In the genomic region with DNA sequence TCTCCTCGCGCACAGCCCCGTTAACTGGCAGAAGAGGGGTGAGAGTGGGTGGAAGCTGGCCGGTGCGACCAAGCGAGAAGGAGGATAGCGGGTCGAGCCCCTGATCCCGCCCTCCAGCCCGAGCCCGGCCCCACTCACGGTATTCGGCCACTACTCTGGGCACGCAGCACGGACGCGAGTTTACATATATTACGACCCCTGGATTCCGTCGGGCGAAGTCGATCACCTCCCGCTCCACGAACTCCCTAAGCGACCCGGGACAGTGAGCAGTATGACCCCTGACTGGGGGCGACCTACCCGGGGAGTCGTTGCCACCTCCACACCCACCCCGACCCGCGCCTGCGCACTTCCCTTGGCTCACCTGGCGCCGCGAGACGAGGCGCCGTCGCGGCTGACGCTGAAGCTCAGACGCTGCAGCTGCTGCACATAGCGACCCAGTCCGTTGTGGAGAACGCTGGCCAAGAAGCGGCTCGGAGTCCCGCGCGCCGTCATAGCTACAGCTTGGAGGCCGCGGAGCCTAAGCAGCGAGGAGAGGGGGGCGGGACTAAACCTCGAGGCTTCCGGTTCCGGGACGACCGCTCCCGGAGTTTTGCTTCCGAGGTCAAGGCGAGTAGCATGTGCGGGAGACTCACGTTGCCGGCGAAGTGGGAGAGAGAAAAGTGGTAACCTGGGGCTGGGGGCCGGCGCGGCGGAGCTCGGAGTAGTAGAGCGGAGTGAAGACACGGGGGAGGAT, we compare ENCODE assay signal across 1 cellular context.
A peak's percentile ranks its signal among the peaks of the same experiment; 100 is the strongest.
TF ChIP-seq lines count a peak whose summit lies in the region.

A gene (minus strand): TSS at position 546 of the 733 bp plus-strand sequence. CDS start 54 bp downstream, at position 492.
A gene (plus strand): TSS at position 592 of the 733 bp plus-strand sequence. CDS start 668 bp downstream, outside the sequence.

TF ChIP-seq in GM12878, 131 proteins besides CTCF, POLR2A, EP300 and RAD21 (continued from another document and continues in another):
- TF ChIP-seq, protein P1, sequence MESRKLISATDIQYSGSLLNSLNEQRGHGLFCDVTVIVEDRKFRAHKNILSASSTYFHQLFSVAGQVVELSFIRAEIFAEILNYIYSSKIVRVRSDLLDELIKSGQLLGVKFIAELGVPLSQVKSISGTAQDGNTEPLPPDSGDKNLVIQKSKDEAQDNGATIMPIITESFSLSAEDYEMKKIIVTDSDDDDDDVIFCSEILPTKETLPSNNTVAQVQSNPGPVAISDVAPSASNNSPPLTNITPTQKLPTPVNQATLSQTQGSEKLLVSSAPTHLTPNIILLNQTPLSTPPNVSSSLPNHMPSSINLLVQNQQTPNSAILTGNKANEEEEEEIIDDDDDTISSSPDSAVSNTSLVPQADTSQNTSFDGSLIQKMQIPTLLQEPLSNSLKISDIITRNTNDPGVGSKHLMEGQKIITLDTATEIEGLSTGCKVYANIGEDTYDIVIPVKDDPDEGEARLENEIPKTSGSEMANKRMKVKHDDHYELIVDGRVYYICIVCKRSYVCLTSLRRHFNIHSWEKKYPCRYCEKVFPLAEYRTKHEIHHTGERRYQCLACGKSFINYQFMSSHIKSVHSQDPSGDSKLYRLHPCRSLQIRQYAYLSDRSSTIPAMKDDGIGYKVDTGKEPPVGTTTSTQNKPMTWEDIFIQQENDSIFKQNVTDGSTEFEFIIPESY (IDR thresholded peaks at IDR 0.05) = no peak
- TF ChIP-seq, protein P2, sequence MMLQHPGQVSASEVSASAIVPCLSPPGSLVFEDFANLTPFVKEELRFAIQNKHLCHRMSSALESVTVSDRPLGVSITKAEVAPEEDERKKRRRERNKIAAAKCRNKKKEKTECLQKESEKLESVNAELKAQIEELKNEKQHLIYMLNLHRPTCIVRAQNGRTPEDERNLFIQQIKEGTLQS (IDR thresholded peaks at IDR 0.05; ENCODE audit: borderline replicate concordance, extremely low read depth, low read depth, low read length) = no peak
- TF ChIP-seq SP1 (IDR thresholded peaks at IDR 0.05; ENCODE audit: low read depth, low read length) = no peak
- peak; percentile 17 for TF ChIP-seq RELA (IDR thresholded peaks at IDR 0.05; ENCODE audit: borderline replicate concordance, partially characterized antibody)
- TF ChIP-seq CBX5 (IDR thresholded peaks at IDR 0.05; ENCODE audit: low read depth) = no peak
- TF ChIP-seq IKZF2 (IDR thresholded peaks at IDR 0.05) = no peak
- TF ChIP-seq BCL11A (IDR thresholded peaks at IDR 0.05; ENCODE audit: low read depth, low read length) = no peak
- peak; percentile 77 for TF ChIP-seq CHD2 (IDR thresholded peaks at IDR 0.05; ENCODE audit: borderline replicate concordance, low read depth, low read length)
- TF ChIP-seq, protein P3, sequence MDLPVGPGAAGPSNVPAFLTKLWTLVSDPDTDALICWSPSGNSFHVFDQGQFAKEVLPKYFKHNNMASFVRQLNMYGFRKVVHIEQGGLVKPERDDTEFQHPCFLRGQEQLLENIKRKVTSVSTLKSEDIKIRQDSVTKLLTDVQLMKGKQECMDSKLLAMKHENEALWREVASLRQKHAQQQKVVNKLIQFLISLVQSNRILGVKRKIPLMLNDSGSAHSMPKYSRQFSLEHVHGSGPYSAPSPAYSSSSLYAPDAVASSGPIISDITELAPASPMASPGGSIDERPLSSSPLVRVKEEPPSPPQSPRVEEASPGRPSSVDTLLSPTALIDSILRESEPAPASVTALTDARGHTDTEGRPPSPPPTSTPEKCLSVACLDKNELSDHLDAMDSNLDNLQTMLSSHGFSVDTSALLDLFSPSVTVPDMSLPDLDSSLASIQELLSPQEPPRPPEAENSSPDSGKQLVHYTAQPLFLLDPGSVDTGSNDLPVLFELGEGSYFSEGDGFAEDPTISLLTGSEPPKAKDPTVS (IDR thresholded peaks at IDR 0.05; ENCODE audit: low read depth, low read length) = no peak
- TF ChIP-seq HDAC2 (IDR thresholded peaks at IDR 0.05) = 0 out of 2 replicates have a peak, but pooled peaks have one; percentile 36
- no peak; the same call in 1 of the 2 replicates for TF ChIP-seq PML (IDR thresholded peaks at IDR 0.05; ENCODE audit: low read length)
- peak; percentile 65 for TF ChIP-seq KLF5 (IDR thresholded peaks at IDR 0.05; ENCODE audit: partially characterized antibody)
- TF ChIP-seq, protein P4, sequence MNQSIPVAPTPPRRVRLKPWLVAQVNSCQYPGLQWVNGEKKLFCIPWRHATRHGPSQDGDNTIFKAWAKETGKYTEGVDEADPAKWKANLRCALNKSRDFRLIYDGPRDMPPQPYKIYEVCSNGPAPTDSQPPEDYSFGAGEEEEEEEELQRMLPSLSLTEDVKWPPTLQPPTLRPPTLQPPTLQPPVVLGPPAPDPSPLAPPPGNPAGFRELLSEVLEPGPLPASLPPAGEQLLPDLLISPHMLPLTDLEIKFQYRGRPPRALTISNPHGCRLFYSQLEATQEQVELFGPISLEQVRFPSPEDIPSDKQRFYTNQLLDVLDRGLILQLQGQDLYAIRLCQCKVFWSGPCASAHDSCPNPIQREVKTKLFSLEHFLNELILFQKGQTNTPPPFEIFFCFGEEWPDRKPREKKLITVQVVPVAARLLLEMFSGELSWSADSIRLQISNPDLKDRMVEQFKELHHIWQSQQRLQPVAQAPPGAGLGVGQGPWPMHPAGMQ (IDR thresholded peaks at IDR 0.05; ENCODE audit: borderline replicate concordance) = no peak
- TF ChIP-seq IKZF1 (conservative IDR thresholded peaks at IDR 0.05) = peak; percentile 75
- peak; percentile 29; the same call in 1 of the 2 replicates for TF ChIP-seq GATAD2B (conservative IDR thresholded peaks at IDR 0.05; ENCODE audit: low read depth)
- peak; percentile 83; the same call in 1 of the 2 replicates for TF ChIP-seq ASH2L (IDR thresholded peaks at IDR 0.05; ENCODE audit: borderline replicate concordance, low read depth)
- 0 out of 2 replicates have a peak, but pooled peaks have one; percentile 50 for TF ChIP-seq SREBF1 (IDR thresholded peaks at IDR 0.05; ENCODE audit: low read length)
- TF ChIP-seq CBFB (IDR thresholded peaks at IDR 0.05; ENCODE audit: low read depth) = peak; percentile 55; the same call in 1 of the 2 replicates
- TF ChIP-seq, protein P5, sequence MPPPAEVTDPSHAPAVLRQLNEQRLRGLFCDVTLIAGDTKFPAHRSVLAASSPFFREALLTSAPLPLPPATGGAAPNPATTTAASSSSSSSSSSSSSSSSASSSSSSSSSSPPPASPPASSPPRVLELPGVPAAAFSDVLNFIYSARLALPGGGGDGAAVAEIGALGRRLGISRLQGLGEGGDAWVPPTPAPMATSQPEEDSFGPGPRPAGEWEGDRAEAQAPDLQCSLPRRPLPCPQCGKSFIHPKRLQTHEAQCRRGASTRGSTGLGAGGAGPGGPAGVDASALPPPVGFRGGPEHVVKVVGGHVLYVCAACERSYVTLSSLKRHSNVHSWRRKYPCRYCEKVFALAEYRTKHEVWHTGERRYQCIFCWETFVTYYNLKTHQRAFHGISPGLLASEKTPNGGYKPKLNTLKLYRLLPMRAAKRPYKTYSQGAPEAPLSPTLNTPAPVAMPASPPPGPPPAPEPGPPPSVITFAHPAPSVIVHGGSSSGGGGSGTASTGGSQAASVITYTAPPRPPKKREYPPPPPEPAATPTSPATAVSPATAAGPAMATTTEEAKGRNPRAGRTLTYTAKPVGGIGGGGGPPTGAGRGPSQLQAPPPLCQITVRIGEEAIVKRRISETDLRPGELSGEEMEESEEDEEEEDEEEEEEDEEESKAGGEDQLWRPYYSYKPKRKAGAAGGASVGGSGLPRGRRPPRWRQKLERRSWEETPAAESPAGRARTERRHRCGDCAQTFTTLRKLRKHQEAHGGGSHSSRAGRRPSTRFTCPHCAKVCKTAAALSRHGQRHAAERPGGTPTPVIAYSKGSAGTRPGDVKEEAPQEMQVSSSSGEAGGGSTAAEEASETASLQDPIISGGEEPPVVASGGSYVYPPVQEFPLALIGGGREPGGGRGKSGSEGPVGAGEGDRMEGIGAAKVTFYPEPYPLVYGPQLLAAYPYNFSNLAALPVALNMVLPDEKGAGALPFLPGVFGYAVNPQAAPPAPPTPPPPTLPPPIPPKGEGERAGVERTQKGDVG (CRISPR knock-in tag; IDR thresholded peaks at IDR 0.05) = no peak
- peak; percentile 50; the same call in 1 of the 2 replicates for TF ChIP-seq RUNX3 (IDR thresholded peaks at IDR 0.05; ENCODE audit: low read length)
- no peak for TF ChIP-seq JUNB (IDR thresholded peaks at IDR 0.05)
- TF ChIP-seq, protein P6, sequence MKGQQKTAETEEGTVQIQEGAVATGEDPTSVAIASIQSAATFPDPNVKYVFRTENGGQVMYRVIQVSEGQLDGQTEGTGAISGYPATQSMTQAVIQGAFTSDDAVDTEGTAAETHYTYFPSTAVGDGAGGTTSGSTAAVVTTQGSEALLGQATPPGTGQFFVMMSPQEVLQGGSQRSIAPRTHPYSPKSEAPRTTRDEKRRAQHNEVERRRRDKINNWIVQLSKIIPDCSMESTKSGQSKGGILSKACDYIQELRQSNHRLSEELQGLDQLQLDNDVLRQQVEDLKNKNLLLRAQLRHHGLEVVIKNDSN (IDR thresholded peaks at IDR 0.05; ENCODE audit: borderline replicate concordance, extremely low read length, insufficient read depth, low read depth, low read length) = no peak
- TF ChIP-seq, protein P7, sequence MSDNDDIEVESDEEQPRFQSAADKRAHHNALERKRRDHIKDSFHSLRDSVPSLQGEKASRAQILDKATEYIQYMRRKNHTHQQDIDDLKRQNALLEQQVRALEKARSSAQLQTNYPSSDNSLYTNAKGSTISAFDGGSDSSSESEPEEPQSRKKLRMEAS (IDR thresholded peaks at IDR 0.05; ENCODE audit: low read depth, low read length) = peak; percentile 97
- TF ChIP-seq, protein P8, sequence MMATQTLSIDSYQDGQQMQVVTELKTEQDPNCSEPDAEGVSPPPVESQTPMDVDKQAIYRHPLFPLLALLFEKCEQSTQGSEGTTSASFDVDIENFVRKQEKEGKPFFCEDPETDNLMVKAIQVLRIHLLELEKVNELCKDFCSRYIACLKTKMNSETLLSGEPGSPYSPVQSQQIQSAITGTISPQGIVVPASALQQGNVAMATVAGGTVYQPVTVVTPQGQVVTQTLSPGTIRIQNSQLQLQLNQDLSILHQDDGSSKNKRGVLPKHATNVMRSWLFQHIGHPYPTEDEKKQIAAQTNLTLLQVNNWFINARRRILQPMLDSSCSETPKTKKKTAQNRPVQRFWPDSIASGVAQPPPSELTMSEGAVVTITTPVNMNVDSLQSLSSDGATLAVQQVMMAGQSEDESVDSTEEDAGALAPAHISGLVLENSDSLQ (IDR thresholded peaks at IDR 0.05) = peak; percentile 66; the same call in 1 of the 2 replicates
- TF ChIP-seq POLR2AphosphoS5 (IDR thresholded peaks at IDR 0.05; ENCODE audit: low read length) = peak; percentile 74; the same call in 1 of the 2 replicates
- TF ChIP-seq, protein P9, sequence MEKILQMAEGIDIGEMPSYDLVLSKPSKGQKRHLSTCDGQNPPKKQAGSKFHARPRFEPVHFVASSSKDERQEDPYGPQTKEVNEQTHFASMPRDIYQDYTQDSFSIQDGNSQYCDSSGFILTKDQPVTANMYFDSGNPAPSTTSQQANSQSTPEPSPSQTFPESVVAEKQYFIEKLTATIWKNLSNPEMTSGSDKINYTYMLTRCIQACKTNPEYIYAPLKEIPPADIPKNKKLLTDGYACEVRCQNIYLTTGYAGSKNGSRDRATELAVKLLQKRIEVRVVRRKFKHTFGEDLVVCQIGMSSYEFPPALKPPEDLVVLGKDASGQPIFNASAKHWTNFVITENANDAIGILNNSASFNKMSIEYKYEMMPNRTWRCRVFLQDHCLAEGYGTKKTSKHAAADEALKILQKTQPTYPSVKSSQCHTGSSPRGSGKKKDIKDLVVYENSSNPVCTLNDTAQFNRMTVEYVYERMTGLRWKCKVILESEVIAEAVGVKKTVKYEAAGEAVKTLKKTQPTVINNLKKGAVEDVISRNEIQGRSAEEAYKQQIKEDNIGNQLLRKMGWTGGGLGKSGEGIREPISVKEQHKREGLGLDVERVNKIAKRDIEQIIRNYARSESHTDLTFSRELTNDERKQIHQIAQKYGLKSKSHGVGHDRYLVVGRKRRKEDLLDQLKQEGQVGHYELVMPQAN (conservative IDR thresholded peaks at IDR 0.05) = peak; percentile 97
- peak; percentile 88 for TF ChIP-seq MTA2 (IDR thresholded peaks at IDR 0.05; ENCODE audit: low read depth)
- TF ChIP-seq RCOR1 (conservative IDR thresholded peaks at IDR 0.05; ENCODE audit: low read depth, low read length) = no peak
- TF ChIP-seq MTA3 (IDR thresholded peaks at IDR 0.05; ENCODE audit: borderline replicate concordance, low read length) = no peak
- TF ChIP-seq NR2C2 (IDR thresholded peaks at IDR 0.05; ENCODE audit: borderline replicate concordance, control insufficient read depth, insufficient read length, low read depth) = peak; percentile 88
- TF ChIP-seq NRF1 (conservative IDR thresholded peaks at IDR 0.05; ENCODE audit: low read depth, low read length) = peak; percentile 47
- TF ChIP-seq, protein P10, sequence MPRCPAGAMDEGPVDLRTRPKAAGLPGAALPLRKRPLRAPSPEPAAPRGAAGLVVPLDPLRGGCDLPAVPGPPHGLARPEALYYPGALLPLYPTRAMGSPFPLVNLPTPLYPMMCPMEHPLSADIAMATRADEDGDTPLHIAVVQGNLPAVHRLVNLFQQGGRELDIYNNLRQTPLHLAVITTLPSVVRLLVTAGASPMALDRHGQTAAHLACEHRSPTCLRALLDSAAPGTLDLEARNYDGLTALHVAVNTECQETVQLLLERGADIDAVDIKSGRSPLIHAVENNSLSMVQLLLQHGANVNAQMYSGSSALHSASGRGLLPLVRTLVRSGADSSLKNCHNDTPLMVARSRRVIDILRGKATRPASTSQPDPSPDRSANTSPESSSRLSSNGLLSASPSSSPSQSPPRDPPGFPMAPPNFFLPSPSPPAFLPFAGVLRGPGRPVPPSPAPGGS (IDR thresholded peaks at IDR 0.05; ENCODE audit: borderline replicate concordance, insufficient read depth, low read depth, low read length, poor library complexity, severe bottlenecking) = no peak
- TF ChIP-seq SMAD1 (IDR thresholded peaks at IDR 0.05; ENCODE audit: low read depth, partially characterized antibody) = no peak
- TF ChIP-seq STAT1 (conservative IDR thresholded peaks at IDR 0.05) = no peak
- TF ChIP-seq RBBP5 (conservative IDR thresholded peaks at IDR 0.05) = 0 out of 2 replicates have a peak, but pooled peaks have one; percentile 34
- TF ChIP-seq YY1 (IDR thresholded peaks at IDR 0.05; ENCODE audit: low read depth, low read length) = peak; percentile 47; the same call in 1 of the 2 replicates
- no peak for TF ChIP-seq RAD51 (IDR thresholded peaks at IDR 0.05)
- TF ChIP-seq, protein P11, sequence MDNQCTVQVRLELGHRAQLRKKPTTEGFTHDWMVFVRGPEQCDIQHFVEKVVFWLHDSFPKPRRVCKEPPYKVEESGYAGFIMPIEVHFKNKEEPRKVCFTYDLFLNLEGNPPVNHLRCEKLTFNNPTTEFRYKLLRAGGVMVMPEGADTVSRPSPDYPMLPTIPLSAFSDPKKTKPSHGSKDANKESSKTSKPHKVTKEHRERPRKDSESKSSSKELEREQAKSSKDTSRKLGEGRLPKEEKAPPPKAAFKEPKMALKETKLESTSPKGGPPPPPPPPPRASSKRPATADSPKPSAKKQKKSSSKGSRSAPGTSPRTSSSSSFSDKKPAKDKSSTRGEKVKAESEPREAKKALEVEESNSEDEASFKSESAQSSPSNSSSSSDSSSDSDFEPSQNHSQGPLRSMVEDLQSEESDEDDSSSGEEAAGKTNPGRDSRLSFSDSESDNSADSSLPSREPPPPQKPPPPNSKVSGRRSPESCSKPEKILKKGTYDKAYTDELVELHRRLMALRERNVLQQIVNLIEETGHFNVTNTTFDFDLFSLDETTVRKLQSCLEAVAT (IDR thresholded peaks at IDR 0.05) = no peak
